24 cellular contexts compared by ENCODE assay signal in genomic region chr13:91708558-91708957, GRCh38.
"Had no signal": no experiment of that assay in that cellular context is flagged by ENCODE, and none has a peak within 500 bp of the region (broad histone marks: within the 10 kb centered on the region; RNA-seq: fewer than 3 reads in every experiment).

No MANE protein-coding gene starts in this region.

- H3K9me3 ChIP-seq: esophagus squamous epithelium, gastrocnemius medialis, left lung, lower lobe of right lung had no signal

- H3K4me3 ChIP-seq: esophagus squamous epithelium, gastrocnemius medialis, heart right ventricle, left lung, lower lobe of right lung had no signal

- H3K27ac ChIP-seq: epithelial cell of prostate, esophagus squamous epithelium, gastrocnemius medialis, heart right ventricle, left lung, lower lobe of right lung had no signal

- DNase-seq: cortex of kidney; effector CD8-positive, alpha-beta T cell; effector memory CD8-positive, alpha-beta T cell; endodermal cell; erythroblast; esophagus squamous epithelium; foreskin fibroblast; foreskin melanocyte; gastrocnemius medialis; glutamatergic neuron; head of caudate nucleus; heart right ventricle; hippocampal formation; left lung; left ventricle myocardium superior; lower lobe of right lung; mesendoderm; naive thymus-derived CD4-positive, alpha-beta T cell had no signal

- H3K27me3 ChIP-seq: esophagus squamous epithelium, gastrocnemius medialis, heart right ventricle, left lung had no signal

- FAIRE-seq: colon, endometrium, islet of Langerhans, keratinocyte had no signal

- H3K36me3 ChIP-seq: esophagus squamous epithelium, gastrocnemius medialis, heart right ventricle, left lung, lower lobe of right lung had no signal

- ATAC-seq: effector memory CD8-positive, alpha-beta T cell; esophagus mucosa; gastrocnemius medialis; heart right ventricle; left lung; left ventricle myocardium superior; lower lobe of right lung; naive thymus-derived CD4-positive, alpha-beta T cell had no signal

- H3K4me1 ChIP-seq: esophagus squamous epithelium, gastrocnemius medialis, heart right ventricle, left lung, lower lobe of right lung had no signal
